ENCODE assay signal across 23 cellular contexts in genomic region chr9:17130285-17130684, GRCh38. TPM values are rescaled to one million over a fixed set of nuclear protein-coding genes. Genes with fewer than 3 reads are reported as not detected.
"Had no signal": no experiment of that assay in that cellular context is flagged by ENCODE, and none has a peak within 500 bp of the region (broad histone marks: within the 10 kb centered on the region; RNA-seq: fewer than 3 reads in every experiment).

No MANE protein-coding gene starts in this region.

- H3K4me1 ChIP-seq: colonic mucosa had no signal

- ATAC-seq: effector memory CD8-positive, alpha-beta T cell; esophagus mucosa; naive thymus-derived CD8-positive, alpha-beta T cell; psoas muscle; stimulated activated naive CD8-positive, alpha-beta T cell treated with anti-CD3 and anti-CD28 coated beads, Interleukin-15, Interleukin-2, amounts not matched to agents 100 U/mL and 50 U/mL, for 24 hours had no signal

- DNase-seq: activated CD4-positive, alpha-beta T cell treated with anti-CD3 and anti-CD28 coated beads for 1 hour; activated CD4-positive, alpha-beta T cell treated with anti-CD3 and anti-CD28 coated beads, Interleukin-2, amount 50 U/mL, for 1 hour; activated naive CD8-positive, alpha-beta T cell treated with anti-CD3 and anti-CD28 coated beads for 36 hours; activated T-cell treated with anti-CD3 and anti-CD28 coated beads, Interleukin-2, amount 50 U/mL, for 1 hour; amygdala; colonic mucosa; dorsolateral prefrontal cortex; effector memory CD8-positive, alpha-beta T cell; foreskin melanocyte; kidney; mammary epithelial cell; naive thymus-derived CD8-positive, alpha-beta T cell; ovary; psoas muscle; stimulated activated CD4-positive, alpha-beta T cell treated with anti-CD3 and anti-CD28 coated beads, Interleukin-12 subunit alpha, Interleukin-12 subunit beta, amount 100 ng/mL, for 4 hours; stimulated activated CD4-positive, alpha-beta T cell treated with anti-CD3 and anti-CD28 coated beads, Interleukin-4, amount 100 ng/mL, for 4 hours; stimulated activated naive CD8-positive, alpha-beta T cell treated with anti-CD3 and anti-CD28 coated beads, Interleukin-15, Interleukin-2, amounts not matched to agents 100 U/mL and 50 U/mL, for 24 hours; upper lobe of left lung had no signal

- H3K27ac ChIP-seq: colonic mucosa, dorsolateral prefrontal cortex, ovary, psoas muscle, right atrium auricular region, upper lobe of left lung had no signal

- H3K4me3 Mint-ChIP-seq: activated naive CD8-positive, alpha-beta T cell treated with anti-CD3 and anti-CD28 coated beads for 36 hours; effector memory CD8-positive, alpha-beta T cell; mesothelial cell of epicardium; naive thymus-derived CD8-positive, alpha-beta T cell had no signal

- H3K27ac Mint-ChIP-seq: activated naive CD8-positive, alpha-beta T cell treated with anti-CD3 and anti-CD28 coated beads for 36 hours; effector memory CD8-positive, alpha-beta T cell; mesothelial cell of epicardium; naive thymus-derived CD8-positive, alpha-beta T cell had no signal

- H3K36me3 Mint-ChIP-seq: mesothelial cell of epicardium had no signal

- H3K9me3 ChIP-seq: colonic mucosa, ovary, psoas muscle, right atrium auricular region, upper lobe of left lung had no signal

- H3K36me3 ChIP-seq: colonic mucosa, ovary, right atrium auricular region, upper lobe of left lung had no signal

- FAIRE-seq: bronchial epithelial cell, endothelial cell of umbilical vein, kidney had no signal

- H3K4me3 ChIP-seq: colonic mucosa, dorsolateral prefrontal cortex, ovary, psoas muscle, right atrium auricular region, upper lobe of left lung had no signal

- H3K27me3 ChIP-seq: colonic mucosa, ovary, right atrium auricular region, upper lobe of left lung had no signal

- H3K9me3 Mint-ChIP-seq: activated naive CD8-positive, alpha-beta T cell treated with anti-CD3 and anti-CD28 coated beads for 36 hours; mesothelial cell of epicardium had no signal

RNA-seq across cellular contexts. Expression of gene CNTLN, which starts 4.6 kb away (rescaled TPM):
- total RNA-seq: naive thymus-derived CD8-positive, alpha-beta T cell had no signal
- polyA plus RNA-seq: naive thymus-derived CD8-positive, alpha-beta T cell had no signal
